In genomic region chr22:35679492-35679891, GRCh38 we compare ENCODE assay signal across 13 cellular contexts. TPM values are rescaled to one million over a fixed set of nuclear protein-coding genes. Genes with fewer than 3 reads are reported as not detected.
A peak's percentile ranks its signal among the peaks of the same experiment; 100 is the strongest.
DNase-seq lines count a peak whose midpoint lies in the region; ATAC-seq and TF ChIP-seq lines count a peak whose summit lies in the region.
"Not testable (repeated sequence)": the region's sequence is repeated elsewhere in the genome, so short reads cannot be mapped to it uniquely, and the experiment has no call there.
"Had no signal": no experiment of that assay in that cellular context is flagged by ENCODE, and none has a peak within 500 bp of the region (broad histone marks: within the 10 kb centered on the region; RNA-seq: fewer than 3 reads in every experiment).

No MANE protein-coding gene starts in this region.

- H3K4me1 Mint-ChIP-seq in activated naive CD4-positive, alpha-beta T cell treated with anti-CD3 and anti-CD28 coated beads, Interleukin-2, amount 50 U/mL, for 24 hours = peaks cover 25% of the 10 kb centered on the region
- H3K4me1 Mint-ChIP-seq in stimulated activated naive B cell treated with anti-CD40 and anti-IgM and Interleukin-4, amounts not matched to agents 10 μg/mL and 1 μg/mL and 100 μg/mL, for 72 hours = peaks cover 17 to 41% of the 10 kb centered on the region in 2 donors

- H3K4me3 Mint-ChIP-seq in activated naive CD4-positive, alpha-beta T cell treated with anti-CD3 and anti-CD28 coated beads, Interleukin-2, amount 50 U/mL, for 24 hours = peak overlapping the region; percentile 67
- H3K4me3 Mint-ChIP-seq in stimulated activated naive B cell treated with anti-CD40 and anti-IgM and Interleukin-4, amounts not matched to agents 10 μg/mL and 1 μg/mL and 100 μg/mL, for 72 hours = not testable (repeated sequence)

- peak; percentile 61 to 76 for ATAC-seq in stimulated activated naive B cell treated with anti-CD40 and anti-IgM and Interleukin-4, amounts not matched to agents 10 μg/mL and 1 μg/mL and 100 μg/mL, for 72 hours (replicated peaks)

- not testable (repeated sequence) for TF ChIP-seq CTCF in GM12865 (IDR thresholded peaks at IDR 0.05; ENCODE audit: insufficient read depth, low read depth, low read length, missing control alignments); epithelial cell of esophagus (IDR thresholded peaks at IDR 0.05; ENCODE audit: insufficient read depth, low read depth, low read length, missing control alignments)

- H3K9me3 Mint-ChIP-seq in activated naive CD4-positive, alpha-beta T cell treated with anti-CD3 and anti-CD28 coated beads, Interleukin-2, amount 50 U/mL, for 24 hours = not testable (repeated sequence)
- H3K9me3 Mint-ChIP-seq in stimulated activated naive B cell treated with anti-CD40 and anti-IgM and Interleukin-4, amounts not matched to agents 10 μg/mL and 1 μg/mL and 100 μg/mL, for 72 hours = peaks cover 7 to 13% of the 10 kb centered on the region in 2 donors

- peak; percentile 51 for DNase-seq in GM12865 (ENCODE audit: low read depth)
- peak; percentile 30 to 46 for DNase-seq in activated CD4-positive, alpha-beta T cell treated with anti-CD3 and anti-CD28 coated beads for 24 hours (ENCODE audit: low read depth in 2 of 2)
- DNase-seq in activated T-cell treated with anti-CD3 and anti-CD28 coated beads for 4 hours = peak; percentile 58
- peak; percentile 33 for DNase-seq in epithelial cell of esophagus (ENCODE audit: low read depth)
- peak; percentile 67 for DNase-seq in renal cortical epithelial cell (ENCODE audit: low read depth)
- DNase-seq in stimulated activated CD4-positive, alpha-beta T cell treated with anti-CD3 and anti-CD28 coated beads, Interleukin-4, amount 100 ng/mL, for 4 hours = peak; percentile 53 to 82
- DNase-seq in stimulated activated naive B cell treated with anti-CD40 and anti-IgM and Interleukin-4, amounts not matched to agents 10 μg/mL and 1 μg/mL and 100 μg/mL, for 72 hours = peak; percentile 21

- not testable (repeated sequence) for H3K4me3 ChIP-seq in GM12865 (ENCODE audit: low read depth, low read length); epithelial cell of esophagus (ENCODE audit: low read length)

- peaks cover 14% of the 10 kb centered on the region for H3K36me3 Mint-ChIP-seq in activated naive CD4-positive, alpha-beta T cell treated with anti-CD3 and anti-CD28 coated beads, Interleukin-2, amount 50 U/mL, for 24 hours
- H3K36me3 Mint-ChIP-seq in stimulated activated naive B cell treated with anti-CD40 and anti-IgM and Interleukin-4, amounts not matched to agents 10 μg/mL and 1 μg/mL and 100 μg/mL, for 72 hours = not testable (repeated sequence)

- H3K27me3 Mint-ChIP-seq in activated naive CD4-positive, alpha-beta T cell treated with anti-CD3 and anti-CD28 coated beads, Interleukin-2, amount 50 U/mL, for 24 hours = not testable (repeated sequence)
- peaks cover 9 to 11% of the 10 kb centered on the region in 2 donors for H3K27me3 Mint-ChIP-seq in stimulated activated naive B cell treated with anti-CD40 and anti-IgM and Interleukin-4, amounts not matched to agents 10 μg/mL and 1 μg/mL and 100 μg/mL, for 72 hours

- peak overlapping the region; percentile 94 for H3K27ac Mint-ChIP-seq in activated naive CD4-positive, alpha-beta T cell treated with anti-CD3 and anti-CD28 coated beads, Interleukin-2, amount 50 U/mL, for 24 hours
- peak overlapping the region; percentile 38 for H3K27ac Mint-ChIP-seq in stimulated activated naive B cell treated with anti-CD40 and anti-IgM and Interleukin-4, amounts not matched to agents 10 μg/mL and 1 μg/mL and 100 μg/mL, for 72 hours

RNA-seq across cellular contexts. Expression of gene APOL6, which starts 31.2 kb away (rescaled TPM):
- 22.1 and 37.9 TPM in 2 replicates for total RNA-seq in renal cortical epithelial cell

RNA-seq across cellular contexts. Expression of gene APOL5, which starts 38.2 kb away (rescaled TPM):
- total RNA-seq in renal cortical epithelial cell = not detected in 2 replicates
- total RNA-seq: frontal cortex, lung, Peyer's patch, SK-MEL-5, smooth muscle cell had no signal
